1 cellular context compared by ENCODE assay signal in the genomic region with DNA sequence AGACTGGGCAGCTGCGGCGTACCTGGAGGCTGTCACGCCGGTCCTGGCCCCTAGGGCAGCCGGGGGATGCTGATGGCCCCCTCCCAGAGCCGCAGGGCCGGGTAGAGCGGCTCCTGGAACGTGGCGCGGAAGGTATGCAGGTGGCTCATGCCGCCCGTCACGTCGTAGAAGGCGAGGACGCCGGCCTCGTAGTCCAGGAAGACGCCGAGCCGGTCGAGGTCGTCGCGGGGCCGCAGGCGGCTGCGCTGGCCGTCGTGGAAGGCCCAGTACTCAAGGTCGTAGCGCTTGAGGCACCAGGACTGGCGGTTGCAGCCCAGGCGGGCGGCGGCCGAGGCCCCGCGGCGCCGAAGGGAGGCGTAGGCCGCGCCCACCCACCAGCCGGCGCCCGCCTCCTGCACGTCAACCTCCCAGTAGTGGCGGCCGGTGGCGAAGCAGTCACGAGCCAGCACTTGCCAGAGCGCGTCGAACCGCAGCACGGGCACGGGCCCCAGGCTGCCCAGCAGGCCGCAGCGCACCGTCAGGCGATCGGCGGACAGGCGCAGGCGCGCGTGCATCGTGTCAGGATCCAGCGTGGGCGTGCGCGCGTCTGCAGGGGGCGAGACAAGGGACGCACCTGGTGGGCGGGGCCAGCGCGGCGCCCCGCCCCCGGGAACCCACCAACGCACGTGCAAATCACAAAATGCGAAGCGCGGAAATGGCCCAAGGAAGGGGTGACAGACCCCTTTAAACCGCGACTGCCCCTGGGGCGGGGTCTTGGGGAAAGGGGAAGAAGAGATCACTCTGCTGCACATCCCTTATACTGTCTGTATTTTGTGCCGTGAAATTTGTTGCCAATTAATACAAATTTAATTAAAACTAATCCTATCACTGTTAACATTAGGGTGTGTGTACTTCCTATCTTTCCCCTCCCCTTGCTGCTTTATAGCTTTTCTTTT.
TF ChIP-seq lines count a peak whose summit lies in the region.

No MANE protein-coding gene starts in this region.

TF ChIP-seq in HCT116, 20 proteins besides CTCF, POLR2A, EP300 and RAD21 (continued from another document):
- TF ChIP-seq, protein P1, sequence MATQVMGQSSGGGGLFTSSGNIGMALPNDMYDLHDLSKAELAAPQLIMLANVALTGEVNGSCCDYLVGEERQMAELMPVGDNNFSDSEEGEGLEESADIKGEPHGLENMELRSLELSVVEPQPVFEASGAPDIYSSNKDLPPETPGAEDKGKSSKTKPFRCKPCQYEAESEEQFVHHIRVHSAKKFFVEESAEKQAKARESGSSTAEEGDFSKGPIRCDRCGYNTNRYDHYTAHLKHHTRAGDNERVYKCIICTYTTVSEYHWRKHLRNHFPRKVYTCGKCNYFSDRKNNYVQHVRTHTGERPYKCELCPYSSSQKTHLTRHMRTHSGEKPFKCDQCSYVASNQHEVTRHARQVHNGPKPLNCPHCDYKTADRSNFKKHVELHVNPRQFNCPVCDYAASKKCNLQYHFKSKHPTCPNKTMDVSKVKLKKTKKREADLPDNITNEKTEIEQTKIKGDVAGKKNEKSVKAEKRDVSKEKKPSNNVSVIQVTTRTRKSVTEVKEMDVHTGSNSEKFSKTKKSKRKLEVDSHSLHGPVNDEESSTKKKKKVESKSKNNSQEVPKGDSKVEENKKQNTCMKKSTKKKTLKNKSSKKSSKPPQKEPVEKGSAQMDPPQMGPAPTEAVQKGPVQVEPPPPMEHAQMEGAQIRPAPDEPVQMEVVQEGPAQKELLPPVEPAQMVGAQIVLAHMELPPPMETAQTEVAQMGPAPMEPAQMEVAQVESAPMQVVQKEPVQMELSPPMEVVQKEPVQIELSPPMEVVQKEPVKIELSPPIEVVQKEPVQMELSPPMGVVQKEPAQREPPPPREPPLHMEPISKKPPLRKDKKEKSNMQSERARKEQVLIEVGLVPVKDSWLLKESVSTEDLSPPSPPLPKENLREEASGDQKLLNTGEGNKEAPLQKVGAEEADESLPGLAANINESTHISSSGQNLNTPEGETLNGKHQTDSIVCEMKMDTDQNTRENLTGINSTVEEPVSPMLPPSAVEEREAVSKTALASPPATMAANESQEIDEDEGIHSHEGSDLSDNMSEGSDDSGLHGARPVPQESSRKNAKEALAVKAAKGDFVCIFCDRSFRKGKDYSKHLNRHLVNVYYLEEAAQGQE (IDR thresholded peaks at IDR 0.05; ENCODE audit: low read depth) = no peak
- TF ChIP-seq, protein P2, sequence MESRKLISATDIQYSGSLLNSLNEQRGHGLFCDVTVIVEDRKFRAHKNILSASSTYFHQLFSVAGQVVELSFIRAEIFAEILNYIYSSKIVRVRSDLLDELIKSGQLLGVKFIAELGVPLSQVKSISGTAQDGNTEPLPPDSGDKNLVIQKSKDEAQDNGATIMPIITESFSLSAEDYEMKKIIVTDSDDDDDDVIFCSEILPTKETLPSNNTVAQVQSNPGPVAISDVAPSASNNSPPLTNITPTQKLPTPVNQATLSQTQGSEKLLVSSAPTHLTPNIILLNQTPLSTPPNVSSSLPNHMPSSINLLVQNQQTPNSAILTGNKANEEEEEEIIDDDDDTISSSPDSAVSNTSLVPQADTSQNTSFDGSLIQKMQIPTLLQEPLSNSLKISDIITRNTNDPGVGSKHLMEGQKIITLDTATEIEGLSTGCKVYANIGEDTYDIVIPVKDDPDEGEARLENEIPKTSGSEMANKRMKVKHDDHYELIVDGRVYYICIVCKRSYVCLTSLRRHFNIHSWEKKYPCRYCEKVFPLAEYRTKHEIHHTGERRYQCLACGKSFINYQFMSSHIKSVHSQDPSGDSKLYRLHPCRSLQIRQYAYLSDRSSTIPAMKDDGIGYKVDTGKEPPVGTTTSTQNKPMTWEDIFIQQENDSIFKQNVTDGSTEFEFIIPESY (IDR thresholded peaks at IDR 0.05; ENCODE audit: extremely low read depth, insufficient replicate concordance, low read length) = no peak
- no peak for TF ChIP-seq ZFX (IDR thresholded peaks at IDR 0.05)
- no peak for TF ChIP-seq POLR2AphosphoS5 (IDR thresholded peaks at IDR 0.05; ENCODE audit: low read depth, low read length)
- TF ChIP-seq ZNF274 (IDR thresholded peaks at IDR 0.05; ENCODE audit: low read depth, low read length) = no peak
- no peak for TF ChIP-seq SP1 (IDR thresholded peaks at IDR 0.05; ENCODE audit: low read depth)
- TF ChIP-seq EZH2phosphoT487 (IDR thresholded peaks at IDR 0.05; ENCODE audit: borderline replicate concordance) = no peak
- TF ChIP-seq, protein P3, sequence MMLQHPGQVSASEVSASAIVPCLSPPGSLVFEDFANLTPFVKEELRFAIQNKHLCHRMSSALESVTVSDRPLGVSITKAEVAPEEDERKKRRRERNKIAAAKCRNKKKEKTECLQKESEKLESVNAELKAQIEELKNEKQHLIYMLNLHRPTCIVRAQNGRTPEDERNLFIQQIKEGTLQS (IDR thresholded peaks at IDR 0.05) = no peak
- no peak for TF ChIP-seq SIN3A (IDR thresholded peaks at IDR 0.05; ENCODE audit: low read depth)
- no peak for TF ChIP-seq YY1 (IDR thresholded peaks at IDR 0.05; ENCODE audit: extremely low read depth, insufficient replicate concordance, low read depth, low read length)
